In genomic region chr4:2388430-2389182, GRCh38 we compare ENCODE assay signal across 17 cellular contexts. TPM values are rescaled to one million over a fixed set of nuclear protein-coding genes. Genes with fewer than 3 reads are reported as not detected.
DNase-seq lines count a peak whose midpoint lies in the region; ATAC-seq and TF ChIP-seq lines count a peak whose summit lies in the region.
"Had no signal": no experiment of that assay in that cellular context is flagged by ENCODE, and none has a peak within 500 bp of the region (broad histone marks: within the 10 kb centered on the region; RNA-seq: fewer than 3 reads in every experiment).

No MANE protein-coding gene starts in this region.

- CTCF ChIA-PET in activated CD4-positive, alpha-beta T cell treated with anti-CD3 and anti-CD28 coated beads for 36 hours (lab: Charles Lee): interaction anchor here (0.5 to 1.2 kb wide), 4 partner anchors 11 to 140 kb away, joined by 3 to 4 read pairs (median 3); partner anchors contain the start of genes CFAP99 and ZFYVE28

- H3K27me3 Mint-ChIP-seq in activated CD4-positive, alpha-beta T cell treated with anti-CD3 and anti-CD28 coated beads for 36 hours: peaks cover 7% of the 10 kb centered on the region
- no peaks in the 10 kb centered on the region for H3K27me3 Mint-ChIP-seq in activated T-helper 17 cell treated with anti-CD3 and anti-CD28 coated beads, Interleukin-2, amount 50 U/mL, for 72 hours

- H3K27me3 ChIP-seq in gastrocnemius medialis: no peaks in the 10 kb centered on the region
- H3K27me3 ChIP-seq: tibial artery had no signal

- no peak for TF ChIP-seq POLR2A in gastrocnemius medialis (IDR thresholded peaks at IDR 0.05)

- H3K36me3 ChIP-seq in gastrocnemius medialis: no peaks in the 10 kb centered on the region
- H3K36me3 ChIP-seq: BLaER1 treated with 17β-estradiol and CSF1 and Interleukin-3, amounts not matched to agents 10 nM and 100 nM; gastroesophageal sphincter; HAP-1; left ventricle myocardium inferior; tibial artery had no signal

- intact Hi-C loops in activated CD4-positive, alpha-beta T cell treated with anti-CD3 and anti-CD28 coated beads for 36 hours (cut with DNase I, micrococcal nuclease): no loop called here
- intact Hi-C loops in gastrocnemius medialis (cut with DNase I; ENCODE audit: low total_unique reads) (no loop called here), Right ventricle myocardium inferior (cut with DNase I) (no loop called here)

- no peak overlapping the region for H3K4me3 ChIP-seq in gastrocnemius medialis
- H3K4me3 ChIP-seq: BLaER1 treated with 17β-estradiol and CSF1 and Interleukin-3, amounts not matched to agents 10 nM and 100 nM; gastroesophageal sphincter; HAP-1; left ventricle myocardium inferior; tibial artery had no signal

- in situ Hi-C loops in gastrocnemius medialis (cut with MboI; ENCODE audit: low sequenced_read_pairs in 4 of 4): no loop called here

- H3K36me3 Mint-ChIP-seq in activated CD4-positive, alpha-beta T cell treated with anti-CD3 and anti-CD28 coated beads for 36 hours (ENCODE audit: low read depth): no peaks in the 10 kb centered on the region
- H3K36me3 Mint-ChIP-seq in activated T-helper 17 cell treated with anti-CD3 and anti-CD28 coated beads, Interleukin-2, amount 50 U/mL, for 72 hours (ENCODE audit: low read depth): no peaks in the 10 kb centered on the region

- no peak overlapping the region for H3K27ac Mint-ChIP-seq in activated CD4-positive, alpha-beta T cell treated with anti-CD3 and anti-CD28 coated beads for 36 hours
- H3K27ac Mint-ChIP-seq in activated T-helper 17 cell treated with anti-CD3 and anti-CD28 coated beads, Interleukin-2, amount 50 U/mL, for 72 hours: peak overlapping the region; percentile 65
- H3K27ac Mint-ChIP-seq: activated T-cell treated with anti-CD3 and anti-CD28 coated beads, Interleukin-2, amount 50 U/mL, for 72 hours had no signal

- H3K9me3 Mint-ChIP-seq in activated CD4-positive, alpha-beta T cell treated with anti-CD3 and anti-CD28 coated beads for 36 hours (ENCODE audit: low read depth): no peaks in the 10 kb centered on the region
- no peaks in the 10 kb centered on the region for H3K9me3 Mint-ChIP-seq in activated T-helper 17 cell treated with anti-CD3 and anti-CD28 coated beads, Interleukin-2, amount 50 U/mL, for 72 hours
- H3K9me3 Mint-ChIP-seq: activated T-cell treated with anti-CD3 and anti-CD28 coated beads, Interleukin-2, amount 50 U/mL, for 72 hours had no signal

- peaks cover 3 to 4% of the 10 kb centered on the region in 2 donors for H3K4me1 ChIP-seq in gastrocnemius medialis
- H3K4me1 ChIP-seq: gastroesophageal sphincter, HAP-1 had no signal

- ATAC-seq in activated CD4-positive, alpha-beta T cell treated with anti-CD3 and anti-CD28 coated beads for 36 hours: peak; percentile 12
- no peak for ATAC-seq in activated T-helper 17 cell treated with anti-CD3 and anti-CD28 coated beads, Interleukin-2, amount 50 U/mL, for 72 hours (replicated peaks)
- ATAC-seq in gastrocnemius medialis: no peak
- no peak for ATAC-seq in Right ventricle myocardium inferior
- ATAC-seq: activated T-cell treated with anti-CD3 and anti-CD28 coated beads, Interleukin-2, amount 50 U/mL, for 72 hours; gastroesophageal sphincter had no signal

- H3K27ac ChIP-seq in temporal lobe (ENCODE audit: low read depth, low read length) (peak overlapping the region; percentile 27), gastrocnemius medialis (no peak overlapping the region)
- H3K27ac ChIP-seq: 22Rv1; BLaER1 treated with 17β-estradiol and CSF1 and Interleukin-3, amounts not matched to agents 10 nM and 100 nM; gastroesophageal sphincter; left ventricle myocardium inferior; tibial artery had no signal

- H3K4me1 Mint-ChIP-seq in activated CD4-positive, alpha-beta T cell treated with anti-CD3 and anti-CD28 coated beads for 36 hours: peaks cover 14% of the 10 kb centered on the region
- H3K4me1 Mint-ChIP-seq in activated T-helper 17 cell treated with anti-CD3 and anti-CD28 coated beads, Interleukin-2, amount 50 U/mL, for 72 hours: peaks cover 11% of the 10 kb centered on the region

- DNase-seq in activated CD4-positive, alpha-beta T cell treated with anti-CD3 and anti-CD28 coated beads for 36 hours: no peak
- no peak for DNase-seq in activated CD4-positive, alpha-beta T cell treated with anti-CD3 and anti-CD28 coated beads, Interleukin-2, amount 50 U/mL, for 4 hours
- DNase-seq in fibroblast of peridontal ligament (ENCODE audit: extremely low read depth) (peak; percentile 57), cerebellar nuclear complex (lab: John Stamatoyannopoulos, UW) (no peak), gastrocnemius medialis (no peak), Right ventricle myocardium inferior (ENCODE audit: missing footprints) (no peak)
- DNase-seq: activated T-cell treated with anti-CD3 and anti-CD28 coated beads, Interleukin-2, amount 50 U/mL, for 72 hours; Kasumi-1; left ventricle myocardium inferior; NCI-H69; tibial artery had no signal

- TF ChIP-seq CTCF in gastrocnemius medialis (IDR thresholded peaks at IDR 0.05 in 4 of 5, conservative IDR thresholded peaks at IDR 0.05 in 1 of 5): no peak

- no peaks in the 10 kb centered on the region for H3K9me3 ChIP-seq in gastrocnemius medialis
- H3K9me3 ChIP-seq: gastroesophageal sphincter, HAP-1, left ventricle myocardium inferior, tibial artery had no signal

- POLR2A ChIA-PET in activated CD4-positive, alpha-beta T cell treated with anti-CD3 and anti-CD28 coated beads for 36 hours (lab: Charles Lee): no interaction called here

- H3K4me3 Mint-ChIP-seq in activated CD4-positive, alpha-beta T cell treated with anti-CD3 and anti-CD28 coated beads for 36 hours: no peak overlapping the region
- H3K4me3 Mint-ChIP-seq in activated T-helper 17 cell treated with anti-CD3 and anti-CD28 coated beads, Interleukin-2, amount 50 U/mL, for 72 hours: no peak overlapping the region
- H3K4me3 Mint-ChIP-seq: activated T-cell treated with anti-CD3 and anti-CD28 coated beads, Interleukin-2, amount 50 U/mL, for 72 hours had no signal

RNA-seq across cellular contexts. Expression of gene ZFYVE28, which starts 29.8 kb away (rescaled TPM):
- 1 to 10 TPM; 8.7 to 9.3 TPM for total RNA-seq in activated CD4-positive, alpha-beta T cell treated with anti-CD3 and anti-CD28 coated beads for 36 hours
- total RNA-seq in activated T-helper 17 cell treated with anti-CD3 and anti-CD28 coated beads, Interleukin-2, amount 50 U/mL, for 72 hours: 10 to 100 TPM; 36.3 to 42.7 TPM
- 5.7 TPM for total RNA-seq in temporal lobe
- 1 to 10 TPM; 1.8 to 6.0 (median 3.4) TPM for total RNA-seq in gastrocnemius medialis
- total RNA-seq in Right ventricle myocardium inferior: 6.5 TPM

RNA-seq across cellular contexts. Expression of gene CFAP99, which starts 30.1 kb away (rescaled TPM):
- total RNA-seq in activated CD4-positive, alpha-beta T cell treated with anti-CD3 and anti-CD28 coated beads for 36 hours: under 1 TPM in 1 of 2 experiments, not detected in 1; 0.05 TPM
- under 1 TPM; 0.11 to 0.26 TPM for total RNA-seq in activated T-helper 17 cell treated with anti-CD3 and anti-CD28 coated beads, Interleukin-2, amount 50 U/mL, for 72 hours
- total RNA-seq in temporal lobe (not detected), gastrocnemius medialis (not detected), Right ventricle myocardium inferior (not detected)
- total RNA-seq: activated T-cell treated with anti-CD3 and anti-CD28 coated beads, Interleukin-2, amount 50 U/mL, for 72 hours; gastroesophageal sphincter; left ventricle myocardium inferior had no signal
